In genomic region chr4:70818921-70819320, GRCh38 we compare ENCODE assay signal across 18 cellular contexts.
"Had no signal": no experiment of that assay in that cellular context is flagged by ENCODE, and none has a peak within 500 bp of the region (broad histone marks: within the 10 kb centered on the region; RNA-seq: fewer than 3 reads in every experiment).

No MANE protein-coding gene starts in this region.

- FAIRE-seq: bronchial epithelial cell, keratinocyte had no signal

- H3K4me3 Mint-ChIP-seq: activated naive CD8-positive, alpha-beta T cell treated with anti-CD3 and anti-CD28 coated beads, Interleukin-2, amount 10 ng/mL, durations not matched to agents 7 days and 5 days; neural crest cell; T-cell had no signal

- H3K27me3 ChIP-seq: gastrocnemius medialis, heart right ventricle, left lung, stomach had no signal

- H3K27ac Mint-ChIP-seq: activated naive CD8-positive, alpha-beta T cell treated with anti-CD3 and anti-CD28 coated beads, Interleukin-2, amount 10 ng/mL, durations not matched to agents 7 days and 5 days had no signal

- H3K27ac ChIP-seq: gastrocnemius medialis, heart right ventricle, left lung, stomach, thoracic aorta, VCaP had no signal

- H3K9me3 ChIP-seq: gastrocnemius medialis, heart right ventricle, left lung, mucosa of descending colon, stomach, thoracic aorta had no signal

- ATAC-seq: gastrocnemius medialis, heart right ventricle, left lung, mucosa of descending colon, T-cell had no signal

- H3K27me3 Mint-ChIP-seq: activated naive CD8-positive, alpha-beta T cell treated with anti-CD3 and anti-CD28 coated beads, Interleukin-2, amount 10 ng/mL, durations not matched to agents 7 days and 5 days; T-cell had no signal

- H3K4me1 Mint-ChIP-seq: neural crest cell had no signal

- H3K4me1 ChIP-seq: gastrocnemius medialis, heart right ventricle, left lung, stomach had no signal

- H3K4me3 ChIP-seq: gastrocnemius medialis, heart right ventricle, left lung, mucosa of descending colon, stomach, thoracic aorta had no signal

- H3K9me3 Mint-ChIP-seq: neural crest cell, T-cell had no signal

- DNase-seq: activated CD4-positive, alpha-beta T cell treated with anti-CD3 and anti-CD28 coated beads for 4 hours; activated effector memory CD4-positive, alpha-beta T cell treated with anti-CD3 and anti-CD28 coated beads, Interleukin-2, amount 50 U/mL, for 16 hours; activated naive CD8-positive, alpha-beta T cell treated with anti-CD3 and anti-CD28 coated beads, Interleukin-2, amount 10 ng/mL, durations not matched to agents 7 days and 5 days; aorta; gastrocnemius medialis; heart right ventricle; left lung; mucosa of descending colon; stimulated activated CD4-positive, alpha-beta T cell treated with anti-CD3 and anti-CD28 coated beads, Interleukin-12 subunit alpha, Interleukin-12 subunit beta, amount 100 ng/mL, for 4 hours; stimulated activated CD4-positive, alpha-beta T cell treated with anti-CD3 and anti-CD28 coated beads, Interleukin-2, amount 100 ng/mL, for 48 hours; stimulated activated CD8-positive, alpha-beta memory T cell treated with anti-CD3 and anti-CD28 coated beads, Interleukin-4, amount 100 ng/mL, for 48 hours; stomach; T-cell had no signal
